1 cellular context compared by ENCODE assay signal in genomic region chr17:63447688-63448005, GRCh38.
TF ChIP-seq lines count a peak whose summit lies in the region.

No MANE protein-coding gene starts in this region.

TF ChIP-seq in H1, 55 proteins besides CTCF, POLR2A, EP300 and RAD21 (continued from another document):
- TF ChIP-seq MAX (IDR thresholded peaks at IDR 0.05) = no peak
- no peak for TF ChIP-seq MAFK (IDR thresholded peaks at IDR 0.05; ENCODE audit: low read depth, low read length)
- TF ChIP-seq CREB1 (IDR thresholded peaks at IDR 0.05) = no peak
- no peak for TF ChIP-seq SAP30 (IDR thresholded peaks at IDR 0.05; ENCODE audit: insufficient read depth, insufficient replicate concordance, low read length)
- TF ChIP-seq SP4 (IDR thresholded peaks at IDR 0.05; ENCODE audit: low read length) = no peak
- TF ChIP-seq JUN (IDR thresholded peaks at IDR 0.05; ENCODE audit: low read depth, low read length) = no peak
- no peak for TF ChIP-seq TAF7 (optimal IDR thresholded peaks at IDR 0.05; ENCODE audit: borderline replicate concordance, low read depth, low read length)
- TF ChIP-seq RBBP5 (IDR thresholded peaks at IDR 0.05; ENCODE audit: borderline replicate concordance, low read depth, low read length) = no peak
